Comparison of ENCODE assay signal across 14 cellular contexts in genomic region chr5:57566914-57567313, GRCh38.
DNase-seq lines count a peak whose midpoint lies in the region; ATAC-seq and TF ChIP-seq lines count a peak whose summit lies in the region.
"Had no signal": no experiment of that assay in that cellular context is flagged by ENCODE, and none has a peak within 500 bp of the region (broad histone marks: within the 10 kb centered on the region; RNA-seq: fewer than 3 reads in every experiment).

No MANE protein-coding gene starts in this region.

- no peak for TF ChIP-seq CTCF in cardiac fibroblast (IDR thresholded peaks at IDR 0.05; ENCODE audit: low read depth, low read length)
- TF ChIP-seq CTCF in coronary artery (IDR thresholded peaks at IDR 0.05): no peak

- DNase-seq in Daoy (ENCODE audit: low read depth) (peak; percentile 30), cardiac fibroblast (ENCODE audit: low read depth in 2 of 2) (peak; percentile 91 to 92), myocyte (ENCODE audit: low read depth) (peak; percentile 60), coronary artery (ENCODE audit: low spot score) (no peak), NOMO-1 treated with dmso at 0.1 percent for 144 hours (lab: John Stamatoyannopoulos, UW; ENCODE audit: unreplicated experiment) (no peak)
- DNase-seq: activated CD4-positive, alpha-beta T cell treated with anti-CD3 and anti-CD28 coated beads for 48 hours; activated naive CD8-positive, alpha-beta T cell treated with anti-CD3 and anti-CD28 coated beads for 36 hours; COR-L47; NCI-H2081 treated with DMSO at 0.1 percent for 48 hours had no signal

- H3K27ac ChIP-seq in coronary artery: no peak overlapping the region
- H3K27ac ChIP-seq: epithelial cell of prostate, skin epidermis had no signal

- H3K4me3 ChIP-seq in cardiac fibroblast (replicated peaks in 1 of 2; ENCODE audit: low read depth in 2 of 2, low read length in 2 of 2) (no peak overlapping the region), coronary artery (no peak overlapping the region)
- H3K4me3 ChIP-seq: skin epidermis had no signal

- ATAC-seq in HG02884 (IDR thresholded peaks at IDR 0.05; ENCODE audit: unreplicated experiment) (peak; percentile 77), HG03108 (IDR thresholded peaks at IDR 0.05; ENCODE audit: unreplicated experiment) (no peak), HG02763 (IDR thresholded peaks at IDR 0.05; ENCODE audit: unreplicated experiment) (no peak)

Comparison
In these comparisons a context has a peak if more than half of its experiments do, and no peak if none do; other contexts are left out.
1. DNase-seq: peak in Daoy (single experiment), cardiac fibroblast (2 of 2) and myocyte (single experiment); none in coronary artery (single experiment) and NOMO-1 treated with dmso at 0.1 percent for 144 hours (single experiment).